8 cellular contexts compared by ENCODE assay signal in the genomic region with DNA sequence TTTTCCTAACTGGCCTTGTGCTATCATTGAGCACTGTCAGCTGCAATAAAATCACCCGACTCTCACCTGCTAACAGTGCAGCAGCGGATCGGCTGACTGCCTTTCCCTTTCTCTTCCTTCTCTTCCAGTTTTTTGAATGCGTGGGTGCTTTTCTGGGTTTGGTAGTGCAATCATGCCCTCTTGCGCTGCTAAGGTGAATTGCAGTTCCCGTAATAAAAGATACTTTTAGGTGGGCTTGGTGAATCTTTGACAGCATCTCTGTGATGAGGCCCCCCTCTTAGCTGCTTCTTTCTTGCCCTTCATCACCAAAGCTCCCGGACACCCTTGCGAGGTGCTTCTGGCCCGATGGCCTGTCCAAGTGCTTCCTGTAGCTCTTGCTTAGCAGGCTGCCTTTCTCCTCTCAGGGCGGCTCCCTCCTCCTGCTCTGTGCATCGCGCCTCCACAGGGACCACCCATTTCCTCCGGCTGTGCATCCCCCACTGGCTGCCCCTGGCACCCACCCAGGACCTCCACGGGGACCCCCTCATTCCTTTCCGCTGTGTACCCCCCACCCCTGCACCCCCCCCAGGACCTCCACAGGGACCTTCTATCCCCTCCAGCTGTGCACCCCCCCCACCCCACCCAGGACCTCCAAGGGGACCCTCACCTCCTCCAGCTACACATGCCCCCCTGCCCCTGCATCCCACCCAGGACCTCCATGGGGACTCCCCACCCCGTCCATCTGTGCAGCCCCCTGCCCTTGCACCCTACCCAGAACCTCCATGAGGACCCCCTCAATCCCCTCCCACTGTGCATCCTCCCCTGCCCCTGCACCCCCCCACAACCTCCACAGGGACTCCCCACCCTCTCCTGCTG. TPM values are rescaled to one million over a fixed set of nuclear protein-coding genes. Genes with fewer than 3 reads are reported as not detected.
DNase-seq lines count a peak whose midpoint lies in the region; ATAC-seq, FAIRE-seq and TF ChIP-seq lines count a peak whose summit lies in the region.

No MANE protein-coding gene starts in this region.

- no peaks in the 10 kb centered on the region for H3K27me3 ChIP-seq in bronchial epithelial cell (ENCODE audit: control insufficient read depth, insufficient read depth, low read length)

- no peaks in the 10 kb centered on the region for H3K9me3 Mint-ChIP-seq in T-helper 2 cell treated with Interferon-gamma antibody and Interleukin-4, amounts not matched to agents 5 μg/mL and 100 μg/mL, for 36 hours

- H3K36me3 Mint-ChIP-seq in T-helper 2 cell treated with Interferon-gamma antibody and Interleukin-4, amounts not matched to agents 5 μg/mL and 100 μg/mL, for 36 hours (ENCODE audit: low read depth), result peaks cover 1% of the 10 kb centered on the region

- peak; percentile 92 for TF ChIP-seq CTCF in GM12873 (IDR thresholded peaks at IDR 0.05; ENCODE audit: insufficient read depth, low read depth, low read length, missing control alignments)
- TF ChIP-seq CTCF in bronchial epithelial cell (IDR thresholded peaks at IDR 0.05; ENCODE audit: insufficient read depth, low read length, severe bottlenecking), result peak; percentile 80

- H3K4me3 Mint-ChIP-seq in T-helper 2 cell treated with Interferon-gamma antibody and Interleukin-4, amounts not matched to agents 5 μg/mL and 100 μg/mL, for 36 hours, result peak overlapping the region; percentile 36

- no peak overlapping the region for H3K4me3 ChIP-seq in bronchial epithelial cell (ENCODE audit: low read depth, low read length)

- FAIRE-seq in bronchial epithelial cell (lab: Jason Lieb, UNC), result no peak
- FAIRE-seq in islet of Langerhans (lab: Jason Lieb, UNC), result peak; percentile 17

- peak; percentile 8 to 12 for DNase-seq in NCI-H187 (lab: John Stamatoyannopoulos, UW)
- peak; percentile 34 for DNase-seq in T-helper 2 cell treated with Interferon-gamma antibody and Interleukin-4, amounts not matched to agents 5 μg/mL and 100 μg/mL, for 36 hours (ENCODE audit: low spot score)
- peak; percentile 51 for DNase-seq in bronchial epithelial cell (ENCODE audit: low read depth)
- peak; percentile 24 for DNase-seq in stimulated activated CD4-positive, alpha-beta T cell treated with anti-CD3 and anti-CD28 coated beads, Interleukin-12 subunit alpha, Interleukin-12 subunit beta, amount 100 ng/mL, for 4 hours
- DNase-seq in GF-D8 (lab: John Stamatoyannopoulos, UW), result no peak

- peaks cover 35% of the 10 kb centered on the region for H3K27me3 Mint-ChIP-seq in T-helper 2 cell treated with Interferon-gamma antibody and Interleukin-4, amounts not matched to agents 5 μg/mL and 100 μg/mL, for 36 hours (ENCODE audit: low read depth)

- H3K36me3 ChIP-seq in bronchial epithelial cell (ENCODE audit: control insufficient read depth, insufficient read depth, low read length), result no peaks in the 10 kb centered on the region

- peaks cover 6% of the 10 kb centered on the region for H3K4me1 Mint-ChIP-seq in T-helper 2 cell treated with Interferon-gamma antibody and Interleukin-4, amounts not matched to agents 5 μg/mL and 100 μg/mL, for 36 hours (ENCODE audit: low read depth)

- no peak for ATAC-seq in GM19395 (IDR thresholded peaks at IDR 0.05; ENCODE audit: unreplicated experiment)

- no peak overlapping the region for H3K27ac Mint-ChIP-seq in T-helper 2 cell treated with Interferon-gamma antibody and Interleukin-4, amounts not matched to agents 5 μg/mL and 100 μg/mL, for 36 hours

RNA-seq across cellular contexts. Expression of a gene that starts 50.8 kb away (rescaled TPM):
- total RNA-seq in bronchial epithelial cell, result 2,605 and 2,954 TPM in 2 replicates
